10 cellular contexts compared by ENCODE assay signal in genomic region chr4:128917781-128918180, GRCh38.
DNase-seq lines count a peak whose midpoint lies in the region; ATAC-seq, FAIRE-seq and TF ChIP-seq lines count a peak whose summit lies in the region.
"Had no signal": no experiment of that assay in that cellular context is flagged by ENCODE, and none has a peak within 500 bp of the region (broad histone marks: within the 10 kb centered on the region; RNA-seq: fewer than 3 reads in every experiment).

No MANE protein-coding gene starts in this region.

- TF ChIP-seq EP300 in GM12878 (IDR thresholded peaks at IDR 0.05; ENCODE audit: borderline replicate concordance in 1 of 2, control insufficient read depth in 1 of 2, low read depth in 2 of 2, low read length in 2 of 2), result peak; percentile 45 to 55; a peak in 2 of 4 replicates

- H3K9me3 ChIP-seq in GM12878 (replicated peaks; ENCODE audit: control insufficient read depth, insufficient read depth, low read length), result no peaks in the 10 kb centered on the region; the same call in none of the 3 replicates
- H3K9me3 ChIP-seq: Peyer's patch had no signal

- no peak for TF ChIP-seq CTCF in GM13977 (IDR thresholded peaks at IDR 0.05; ENCODE audit: extremely low read depth, insufficient read depth, missing control alignments)
- no peak for TF ChIP-seq CTCF in GM20000 (IDR thresholded peaks at IDR 0.05; ENCODE audit: extremely low read depth, missing control alignments)
- no peak for TF ChIP-seq CTCF in GM12878 (IDR thresholded peaks at IDR 0.05 in 2 of 3, conservative IDR thresholded peaks at IDR 0.05 in 1 of 3; ENCODE audit: control insufficient read depth in 2 of 3, extremely low read depth in 1 of 3, insufficient read depth in 1 of 3, low read depth in 3 of 3, low read length in 3 of 3)
- TF ChIP-seq CTCF in RWPE1 (conservative IDR thresholded peaks at IDR 0.05; ENCODE audit: low read depth), result no peak

- peak; percentile 18 for DNase-seq in GM13977 (ENCODE audit: low spot score)
- peak; percentile 44 for DNase-seq in GM20000 (ENCODE audit: low spot score)
- DNase-seq in GM12878 (ENCODE audit: low read depth, low spot score), result peak; percentile 68
- DNase-seq in RWPE1 (ENCODE audit: low spot score), result no peak
- no peak for DNase-seq in left cardiac atrium
- no peak for DNase-seq in NCI-H1105 treated with DMSO at 0.1 percent for 48 hours (lab: John Stamatoyannopoulos, UW)
- DNase-seq in NCI-H345 (lab: John Stamatoyannopoulos, UW), result no peak
- DNase-seq: Peyer's patch had no signal

- H3K36me3 ChIP-seq in GM12878 (ENCODE audit: control insufficient read depth in 2 of 2, insufficient read depth in 2 of 2, low read length in 1 of 2), result no peaks in the 10 kb centered on the region
- H3K36me3 ChIP-seq: Peyer's patch had no signal

- CTCF ChIA-PET in GM12878 (lab: Yijun Ruan, JAX), result interaction anchor here (0.6 to 1.0 kb wide), 2 partner anchors 15 to 159 kb away, joined by 4 read pairs; no protein-coding TSS in a partner anchor
- CTCF ChIA-PET in RWPE1 (lab: Yijun Ruan, JAX), result no interaction called here

- RAD21 ChIA-PET in GM12878 (lab: Charles Lee; ENCODE audit: unreplicated experiment), result interaction anchor here (0.9 to 5.1 kb wide), 5 partner anchors 85 to 177 kb away, joined by 3 to 25 read pairs (median 6); partner anchors contain the start of genes C4orf33 and SCLT1

- intact Hi-C loops in GM12878 (cut with micrococcal nuclease; ENCODE audit: unreplicated experiment) (no loop called here), left cardiac atrium (cut with DNase I) (no loop called here)

- H3K4me3 ChIP-seq in GM12878, result no peak overlapping the region
- H3K4me3 ChIP-seq: Peyer's patch had no signal

- no peaks in the 10 kb centered on the region for H3K27me3 ChIP-seq in GM12878 (replicated peaks in 1 of 2; ENCODE audit: control insufficient read depth in 2 of 2, insufficient read depth in 2 of 2, low read length in 1 of 2)
- H3K27me3 ChIP-seq: Peyer's patch had no signal

- peak; percentile 74 for ATAC-seq in HG03108 (IDR thresholded peaks at IDR 0.05; ENCODE audit: unreplicated experiment)
- ATAC-seq in GM12878, result peak; percentile 74
- ATAC-seq in left cardiac atrium, result no peak

- H2AFZ ChIP-seq in GM12878 (ENCODE audit: control insufficient read depth, low read depth, low read length), result no peak overlapping the region

- no peak for FAIRE-seq in GM12878 (lab: Jason Lieb, UNC)
- FAIRE-seq: islet of Langerhans had no signal

- BruUV-seq in GM12878 (replicated peaks; lab: Mats Ljungman, UMichigan), result no TSS peak

- H4K20me1 ChIP-seq in GM12878 (ENCODE audit: control insufficient read depth, insufficient read depth), result no peaks in the 10 kb centered on the region

- TF ChIP-seq RAD21 in GM12878 (IDR thresholded peaks at IDR 0.05; ENCODE audit: insufficient read depth, low read depth, low read length), result peak; percentile 12; the same call in 1 of the 2 replicates

- H3K79me2 ChIP-seq in GM12878 (ENCODE audit: control insufficient read depth, insufficient read depth, low read length), result no peaks in the 10 kb centered on the region

- SMC1A ChIA-PET in GM12878 (lab: Charles Lee; ENCODE audit: uncharacterized antibody, unreplicated experiment), result interaction anchor here (0.7 to 2.7 kb wide), 12 partner anchors 10 to 631 kb away, joined by 3 to 11 read pairs (median 4); partner anchors contain the start of gene SCLT1

- POLR2A ChIA-PET in GM12878 (lab: Charles Lee), result interaction anchor here (0.6 to 0.8 kb wide), 2 partner anchors 56 to 400 kb away, joined by 3 read pairs; no protein-coding TSS in a partner anchor
- POLR2A ChIA-PET in RWPE1 (lab: Yijun Ruan, JAX; ENCODE audit: low non-redundant PET), result no interaction called here

- 0% methylated on average over 2 of the region's 2 CpGs for WGBS in GM12878 (ENCODE audit: insufficient coverage, insufficient replicate concordance, low lambda C conversion rate, missing lambda C conversion rate)

- no peak overlapping the region for H3K9ac ChIP-seq in GM12878 (ENCODE audit: control insufficient read depth, insufficient read depth, low read length)

- H3K4me1 ChIP-seq in GM12878 (ENCODE audit: control insufficient read depth, insufficient read depth, low read length), result peaks cover 32% of the 10 kb centered on the region
- H3K4me1 ChIP-seq: Peyer's patch had no signal

- in situ Hi-C loops in GM13977 (cut with MboI; ENCODE audit: low pct_unique_long_range_greater_than_20kb, low sequenced_read_pairs, unreplicated experiment), result no loop called here
- in situ Hi-C loops in GM12878 (cut with MboI), result no loop called here

- no peak overlapping the region; the same call in 1 of the 2 replicates for H3K4me2 ChIP-seq in GM12878 (ENCODE audit: control insufficient read depth, insufficient read depth)

- peak overlapping the region; percentile 86 for H3K27ac ChIP-seq in GM12878 (ENCODE audit: control insufficient read depth, insufficient read depth)
- H3K27ac ChIP-seq in RWPE1, result no peak overlapping the region
- H3K27ac ChIP-seq: Peyer's patch had no signal

- no peak for TF ChIP-seq POLR2A in GM12878 (IDR thresholded peaks at IDR 0.05; ENCODE audit: low read depth, low read length)

TF ChIP-seq in GM12878, 131 proteins besides CTCF, POLR2A, EP300 and RAD21 (continues in another document):
- TF ChIP-seq RCOR1 (conservative IDR thresholded peaks at IDR 0.05; ENCODE audit: low read depth, low read length), result 0 out of 2 replicates have a peak, but pooled peaks have one; percentile 64
- peak; percentile 98 for TF ChIP-seq RUNX3 (IDR thresholded peaks at IDR 0.05; ENCODE audit: low read length)
- TF ChIP-seq SMARCA5 (IDR thresholded peaks at IDR 0.05), result no peak
- peak; percentile 95 for TF ChIP-seq ZNF687 (IDR thresholded peaks at IDR 0.05)
- no peak for TF ChIP-seq POU2F2 (IDR thresholded peaks at IDR 0.05; ENCODE audit: borderline replicate concordance, low read depth, low read length)
- peak; percentile 73 for TF ChIP-seq BCL11A (IDR thresholded peaks at IDR 0.05; ENCODE audit: low read depth, low read length)
- TF ChIP-seq SMC3 (IDR thresholded peaks at IDR 0.05; ENCODE audit: borderline replicate concordance, low read length), result no peak; the same call in 1 of the 2 replicates
- peak; percentile 86 for TF ChIP-seq RELB (IDR thresholded peaks at IDR 0.05; ENCODE audit: low read depth)
- TF ChIP-seq EGR1 (IDR thresholded peaks at IDR 0.05; ENCODE audit: borderline replicate concordance in 1 of 2, low read depth in 2 of 2, low read length in 2 of 2), result no peak
- TF ChIP-seq JUNB (IDR thresholded peaks at IDR 0.05), result peak; percentile 71
- peak; percentile 59; the same call in 1 of the 2 replicates for TF ChIP-seq ATF7 (IDR thresholded peaks at IDR 0.05; ENCODE audit: low read depth)
- TF ChIP-seq FOXK2 (IDR thresholded peaks at IDR 0.05), result no peak
- no peak for TF ChIP-seq PAX5 (IDR thresholded peaks at IDR 0.05; ENCODE audit: borderline replicate concordance, low read depth, low read length)
- peak; percentile 56 to 82; a peak in 2 of 4 replicates for TF ChIP-seq BHLHE40 (IDR thresholded peaks at IDR 0.05; ENCODE audit: borderline replicate concordance in 1 of 2, low read depth in 2 of 2, low read length in 1 of 2)
- TF ChIP-seq ETV6 (conservative IDR thresholded peaks at IDR 0.05 in 1 of 2, IDR thresholded peaks at IDR 0.05 in 1 of 2; ENCODE audit: borderline replicate concordance in 1 of 2, low read depth in 1 of 2), result 0 out of 4 replicates have a peak, but pooled peaks of 1 of the 2 experiments have one; percentile 18
- TF ChIP-seq NBN (IDR thresholded peaks at IDR 0.05), result peak; percentile 72
- TF ChIP-seq IKZF2 (IDR thresholded peaks at IDR 0.05), result peak; percentile 93 to 94
- TF ChIP-seq CBFB (IDR thresholded peaks at IDR 0.05; ENCODE audit: low read depth), result peak; percentile 72; the same call in 1 of the 2 replicates
- TF ChIP-seq FOXM1 (IDR thresholded peaks at IDR 0.05; ENCODE audit: low read depth, low read length), result peak; percentile 56; the same call in 1 of the 2 replicates

Comparison
In these comparisons a context has a peak if more than half of its experiments do, and no peak if none do; other contexts are left out.
1. DNase-seq: peak in GM13977 (single experiment), GM20000 (single experiment) and GM12878 (single experiment); none in RWPE1 (single experiment), left cardiac atrium (single experiment), NCI-H1105 treated with DMSO at 0.1 percent for 48 hours (single experiment) and NCI-H345 (single experiment).
2. ATAC-seq: peak in HG03108 (single experiment) and GM12878 (single experiment); none in left cardiac atrium (0 of 2).